ENCODE assay signal across 1 cellular context in genomic region chr6:109467696-109468095, GRCh38.
TF ChIP-seq lines count a peak whose summit lies in the region.

No MANE protein-coding gene starts in this region.

TF ChIP-seq in IMR-90, 13 proteins besides CTCF, POLR2A, EP300 and RAD21:
- TF ChIP-seq RFX5 (IDR thresholded peaks at IDR 0.05; ENCODE audit: low read depth, low read length) (no peak), CHD1 (IDR thresholded peaks at IDR 0.05; ENCODE audit: low read depth, low read length) (no peak), SMC3 (IDR thresholded peaks at IDR 0.05; ENCODE audit: low read depth, low read length) (no peak), ELK1 (IDR thresholded peaks at IDR 0.05; ENCODE audit: borderline replicate concordance, low read depth, low read length) (no peak), BHLHE40 (IDR thresholded peaks at IDR 0.05; ENCODE audit: low read depth, low read length) (no peak), CEBPB (IDR thresholded peaks at IDR 0.05; ENCODE audit: low read depth, low read length) (0 out of 2 replicates have a peak, but pooled peaks have one; percentile 27), MAZ (IDR thresholded peaks at IDR 0.05; ENCODE audit: borderline replicate concordance, low read depth, low read length) (no peak)
- TF ChIP-seq, protein P1, sequence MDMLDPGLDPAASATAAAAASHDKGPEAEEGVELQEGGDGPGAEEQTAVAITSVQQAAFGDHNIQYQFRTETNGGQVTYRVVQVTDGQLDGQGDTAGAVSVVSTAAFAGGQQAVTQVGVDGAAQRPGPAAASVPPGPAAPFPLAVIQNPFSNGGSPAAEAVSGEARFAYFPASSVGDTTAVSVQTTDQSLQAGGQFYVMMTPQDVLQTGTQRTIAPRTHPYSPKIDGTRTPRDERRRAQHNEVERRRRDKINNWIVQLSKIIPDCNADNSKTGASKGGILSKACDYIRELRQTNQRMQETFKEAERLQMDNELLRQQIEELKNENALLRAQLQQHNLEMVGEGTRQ (IDR thresholded peaks at IDR 0.05; ENCODE audit: low read depth, low read length) = no peak
TF ChIP-seq in IMR-90: peak in this region for 1.
